In genomic region chr6:162056745-162057144, GRCh38 we compare ENCODE assay signal across 11 cellular contexts.
A peak's percentile ranks its signal among the peaks of the same experiment; 100 is the strongest.
DNase-seq lines count a peak whose midpoint lies in the region; FAIRE-seq and TF ChIP-seq lines count a peak whose summit lies in the region.
"Had no signal": no experiment of that assay in that cellular context is flagged by ENCODE, and none has a peak within 500 bp of the region (broad histone marks: within the 10 kb centered on the region; RNA-seq: fewer than 3 reads in every experiment).

No MANE protein-coding gene starts in this region.

- no peak overlapping the region for H3K9ac ChIP-seq in H9 (ENCODE audit: extremely low read depth, insufficient read length, low read length)

- no peak overlapping the region for H2BK15ac ChIP-seq in H9 (ENCODE audit: low read depth, low read length)

- TF ChIP-seq POLR2A in spleen (IDR thresholded peaks at IDR 0.05) (no peak), GM12891 (IDR thresholded peaks at IDR 0.05; ENCODE audit: low read depth, low read length) (no peak)

- intact Hi-C loops in left ventricle myocardium inferior (cut with micrococcal nuclease) (no loop called here), spleen (cut with DNase I; ENCODE audit: low total_unique reads) (no loop called here)

- no peak overlapping the region for H4K91ac ChIP-seq in H9 (ENCODE audit: insufficient read length, low read depth, low read length)

- H2AK5ac ChIP-seq in H9 (ENCODE audit: insufficient read length, low read length): no peak overlapping the region

- H3K79me2 ChIP-seq in H9 (ENCODE audit: insufficient read depth, low read length): no peaks in the 10 kb centered on the region

- H3K4me2 ChIP-seq in H9 (ENCODE audit: insufficient read depth, insufficient read length, low read length): no peak overlapping the region

- no peak overlapping the region for H2BK20ac ChIP-seq in H9 (ENCODE audit: low read depth, low read length, poor library complexity, severe bottlenecking)

- no peak overlapping the region for H4K5ac ChIP-seq in H9 (ENCODE audit: insufficient read length, low read depth, low read length)

- H3K9me3 ChIP-seq in H9 (ENCODE audit: control insufficient read depth, low read depth, low read length) (no peaks in the 10 kb centered on the region), left ventricle myocardium inferior (replicated peaks) (no peaks in the 10 kb centered on the region), spleen (no peaks in the 10 kb centered on the region)

- H3K36me3 ChIP-seq in left ventricle myocardium inferior: no peaks in the 10 kb centered on the region
- H3K36me3 ChIP-seq in spleen: no peaks in the 10 kb centered on the region

- H3K4me3 ChIP-seq in left ventricle myocardium inferior (peak overlapping the region; percentile 11), skeletal muscle cell (ENCODE audit: low read depth, low read length) (no peak overlapping the region), spleen (no peak overlapping the region)

- H2AFZ ChIP-seq in H9 (ENCODE audit: low read length): no peak overlapping the region

- H4K8ac ChIP-seq in H9 (replicated peaks; ENCODE audit: insufficient read length, low read depth, low read length): no peak overlapping the region

- H3K14ac ChIP-seq in H9 (ENCODE audit: insufficient read depth, low read length): no peak overlapping the region

- no peak overlapping the region for H3K27ac Mint-ChIP-seq in H9

- no peaks in the 10 kb centered on the region for H4K20me1 ChIP-seq in H9 (ENCODE audit: control insufficient read depth, insufficient read depth, insufficient read length)

- no peaks in the 10 kb centered on the region for H3K23me2 ChIP-seq in H9 (ENCODE audit: insufficient read length, low read depth, low read length, poor library complexity, severe bottlenecking)

- H3K4me3 Mint-ChIP-seq in H9: no peak overlapping the region

- DNase-seq in H9 (peak; percentile 69), T1000 (lab: John Stamatoyannopoulos, UW) (peak; percentile 2), left ventricle myocardium inferior (peak; percentile 45), skeletal muscle cell (ENCODE audit: low read depth) (peak; percentile 60), spleen (no peak), GM12891 (ENCODE audit: insufficient read length, low spot score) (no peak), NCI-H1092 (lab: John Stamatoyannopoulos, UW) (no peak), DMS79 (lab: John Stamatoyannopoulos, UW) (no peak)
- DNase-seq: NCI-H1436 had no signal

- no peak overlapping the region for H2BK5ac ChIP-seq in H9 (ENCODE audit: insufficient read length, low read length)

- H3K23ac ChIP-seq in H9 (ENCODE audit: insufficient read length, low read depth, low read length): no peak overlapping the region

- no peak overlapping the region for H3T11ph ChIP-seq in H9 (ENCODE audit: low read length)

- TF ChIP-seq CTCF in H9 (conservative IDR thresholded peaks at IDR 0.05) (no peak), left ventricle myocardium inferior (IDR thresholded peaks at IDR 0.05; ENCODE audit: borderline replicate concordance) (peak; percentile 16), spleen (IDR thresholded peaks at IDR 0.05 in 8 of 11, conservative IDR thresholded peaks at IDR 0.05 in 3 of 11) (no peak)

- no peak overlapping the region for H2BK12ac ChIP-seq in H9 (ENCODE audit: insufficient read length, low read depth, low read length)

- no peak for FAIRE-seq in GM12891 (lab: Jason Lieb, UNC)
- FAIRE-seq: keratinocyte had no signal

- no peaks in the 10 kb centered on the region for H3K27me3 Mint-ChIP-seq in H9 (ENCODE audit: low read depth)

- H3K27ac ChIP-seq in H9 (ENCODE audit: insufficient read length, low read depth, low read length) (no peak overlapping the region), left ventricle myocardium inferior (replicated peaks) (peak overlapping the region; percentile 71), spleen (no peak overlapping the region)
- H3K27ac ChIP-seq: RWPE1 had no signal

- H3K36me3 Mint-ChIP-seq in H9 (ENCODE audit: insufficient read depth in 1 of 3, low read depth in 3 of 3): no peaks in the 10 kb centered on the region

- no peak overlapping the region for H3K56ac ChIP-seq in H9 (ENCODE audit: insufficient read length, low read depth, low read length)

- no peak overlapping the region for H3K18ac ChIP-seq in H9 (ENCODE audit: insufficient read length, low read depth, low read length)

- no peaks in the 10 kb centered on the region for H3K4me1 ChIP-seq in H9 (ENCODE audit: insufficient read depth, low read length)
- H3K4me1 ChIP-seq in left ventricle myocardium inferior: peaks cover 44% of the 10 kb centered on the region
- H3K4me1 ChIP-seq in spleen: no peaks in the 10 kb centered on the region

- peaks cover 0 to 2% of the 10 kb centered on the region in 2 experiments; a peak in 1 of 5 replicates for H3K9me3 Mint-ChIP-seq in H9

- H3K27me3 ChIP-seq in H9 (ENCODE audit: insufficient read depth, low read length) (no peaks in the 10 kb centered on the region), left ventricle myocardium inferior (ENCODE audit: low read depth) (no peaks in the 10 kb centered on the region), spleen (replicated peaks in 1 of 7) (no peaks in the 10 kb centered on the region)

- no CpG with 5 or more reads among the region's 8 CpGs for WGBS in H9 (ENCODE audit: extremely low coverage, insufficient read length, low lambda C conversion rate)
- WGBS in spleen, 5 donors: 49 to 72% (median 60%) methylated on average over 8 of the region's 8 CpGs

- no peak overlapping the region for H3K4ac ChIP-seq in H9 (ENCODE audit: low read depth, low read length)

- H2BK120ac ChIP-seq in H9 (ENCODE audit: low read depth, low read length, poor library complexity, severe bottlenecking): no peak overlapping the region

- H3K79me1 ChIP-seq in H9 (ENCODE audit: insufficient read depth, low read depth, low read length, poor library complexity, severe bottlenecking): no peaks in the 10 kb centered on the region

- peaks cover 13 to 14% of the 10 kb centered on the region in 2 experiments for H3K4me1 Mint-ChIP-seq in H9

TF ChIP-seq in GM12891, 5 proteins besides CTCF, POLR2A, EP300 and RAD21:
- TF ChIP-seq TAF1 (IDR thresholded peaks at IDR 0.05; ENCODE audit: low read depth, low read length) (no peak), POU2F2 (IDR thresholded peaks at IDR 0.05; ENCODE audit: low read depth, low read length) (no peak), SPI1 (IDR thresholded peaks at IDR 0.05; ENCODE audit: low read depth, low read length) (no peak)

Comparison
In these comparisons a context has a peak if more than half of its experiments do, and no peak if none do; other contexts are left out.
1. DNase-seq: peak in H9 (single experiment), T1000 (single experiment), left ventricle myocardium inferior (single experiment) and skeletal muscle cell (single experiment); none in spleen (single experiment), GM12891 (single experiment), NCI-H1092 (single experiment) and DMS79 (single experiment).